In the genomic region with DNA sequence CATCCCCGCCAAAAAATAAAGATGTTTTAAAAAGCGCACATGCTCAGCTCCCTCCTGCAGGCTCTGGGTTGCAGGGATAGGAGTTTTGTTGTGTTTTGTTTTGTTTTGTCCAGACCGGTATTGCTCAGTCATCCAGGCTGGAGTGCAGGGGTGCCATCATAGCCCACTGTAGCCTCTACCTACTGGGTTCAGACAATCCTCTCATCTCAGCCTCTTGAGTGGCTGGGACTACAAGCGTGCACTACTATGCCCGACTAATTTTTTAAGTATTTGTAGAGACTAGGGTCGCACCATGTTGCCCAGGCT, we compare ENCODE assay signal across 8 cellular contexts. TPM values are rescaled to one million over a fixed set of nuclear protein-coding genes. Genes with fewer than 3 reads are reported as not detected.
DNase-seq lines count a peak whose midpoint lies in the region; ATAC-seq and TF ChIP-seq lines count a peak whose summit lies in the region.

No MANE protein-coding gene starts in this region.

- 18% methylated on average over 6 of the region's 6 CpGs for WGBS in liver
- 22% methylated on average over 6 of the region's 6 CpGs; no CpG with 5 or more reads in 1 of the 2 donors for WGBS in transverse colon (ENCODE audit: low coverage in 1 of 2), 2 donors

- CTCF ChIA-PET in activated naive CD4-positive, alpha-beta T cell treated with anti-CD3 and anti-CD28 coated beads, Interleukin-2, amount 10 ng/mL, durations not matched to agents 7 days and 5 days (lab: Charles Lee), result interaction anchor here (1.2 to 1.7 kb wide), 7 partner anchors 10 to 145 kb away, joined by 3 to 7 read pairs (median 3); no protein-coding TSS in a partner anchor

- peaks cover 27% of the 10 kb centered on the region for H3K4me1 Mint-ChIP-seq in activated naive CD4-positive, alpha-beta T cell treated with anti-CD3 and anti-CD28 coated beads, Interleukin-2, amount 10 ng/mL, durations not matched to agents 7 days and 5 days
- peaks cover 21% of the 10 kb centered on the region for H3K4me1 Mint-ChIP-seq in activated T-helper 2 cell treated with anti-CD3 and anti-CD28 coated beads, Interferon-gamma antibody, Interleukin-2, Interleukin-4, amounts not matched to agents 10 μg/mL and 5 μg/mL and 100 μg/mL, durations not matched to agents 14 hours and 24 hours and 36 hours (ENCODE audit: low read depth)

- TF ChIP-seq EP300 in transverse colon (IDR thresholded peaks at IDR 0.05; ENCODE audit: low read depth), result no peak

- H3K27me3 ChIP-seq in liver (ENCODE audit: control insufficient read depth in 4 of 4, insufficient read depth in 4 of 4, low read length in 3 of 4), result no peaks in the 10 kb centered on the region
- no peaks in the 10 kb centered on the region for H3K27me3 ChIP-seq in transverse colon

- H3K27ac Mint-ChIP-seq in activated naive CD4-positive, alpha-beta T cell treated with anti-CD3 and anti-CD28 coated beads, Interleukin-2, amount 10 ng/mL, durations not matched to agents 7 days and 5 days, result peak overlapping the region; percentile 95
- peak overlapping the region; percentile 94 for H3K27ac Mint-ChIP-seq in activated T-helper 2 cell treated with anti-CD3 and anti-CD28 coated beads, Interferon-gamma antibody, Interleukin-2, Interleukin-4, amounts not matched to agents 10 μg/mL and 5 μg/mL and 100 μg/mL, durations not matched to agents 14 hours and 24 hours and 36 hours

- peaks cover 8% of the 10 kb centered on the region for H3K27me3 Mint-ChIP-seq in activated naive CD4-positive, alpha-beta T cell treated with anti-CD3 and anti-CD28 coated beads, Interleukin-2, amount 10 ng/mL, durations not matched to agents 7 days and 5 days
- H3K27me3 Mint-ChIP-seq in activated T-helper 2 cell treated with anti-CD3 and anti-CD28 coated beads, Interferon-gamma antibody, Interleukin-2, Interleukin-4, amounts not matched to agents 10 μg/mL and 5 μg/mL and 100 μg/mL, durations not matched to agents 14 hours and 24 hours and 36 hours (ENCODE audit: low read depth), result no peaks in the 10 kb centered on the region

- no peak overlapping the region for H3K27ac ChIP-seq in liver (ENCODE audit: low read depth in 1 of 2, low read length in 2 of 2)
- peak overlapping the region; percentile 92 to 96 (median 94) for H3K27ac ChIP-seq in transverse colon

- TF ChIP-seq RAD21 in liver (IDR thresholded peaks at IDR 0.05), result no peak

- TF ChIP-seq POLR2A in transverse colon (IDR thresholded peaks at IDR 0.05), result no peak

- H3K36me3 ChIP-seq in liver (ENCODE audit: control insufficient read depth in 4 of 4, insufficient read depth in 3 of 4, low read depth in 1 of 4, low read length in 3 of 4) (no peaks in the 10 kb centered on the region), transverse colon (no peaks in the 10 kb centered on the region)

- ATAC-seq in GM19328 (IDR thresholded peaks at IDR 0.05; ENCODE audit: unreplicated experiment), result no peak

- H3K4me1 ChIP-seq in liver (ENCODE audit: control insufficient read depth in 4 of 4, insufficient read depth in 4 of 4, low read length in 3 of 4) (peaks cover 5 to 13% (median 9%) of the 10 kb centered on the region in 4 donors), transverse colon (peaks cover 0 to 13% (median 5%) of the 10 kb centered on the region in 4 donors)

- no peaks in the 10 kb centered on the region for H3K36me3 Mint-ChIP-seq in activated naive CD4-positive, alpha-beta T cell treated with anti-CD3 and anti-CD28 coated beads, Interleukin-2, amount 10 ng/mL, durations not matched to agents 7 days and 5 days
- H3K36me3 Mint-ChIP-seq in activated T-helper 2 cell treated with anti-CD3 and anti-CD28 coated beads, Interferon-gamma antibody, Interleukin-2, Interleukin-4, amounts not matched to agents 10 μg/mL and 5 μg/mL and 100 μg/mL, durations not matched to agents 14 hours and 24 hours and 36 hours (ENCODE audit: low read depth), result no peaks in the 10 kb centered on the region

- no peak overlapping the region for H3K9ac ChIP-seq in liver (ENCODE audit: low read depth in 1 of 2, low read length in 2 of 2)

- in situ Hi-C loops in transverse colon (cut with MboI; ENCODE audit: low pct_ligation_motif_present in 1 of 4, low pct_unique_long_range_greater_than_20kb in 1 of 4, low sequenced_read_pairs in 3 of 4), result loop anchor here in 1 of 4 donors (25.0 kb wide), 1 partner anchor 662 kb away; no protein-coding TSS in a partner anchor

- intact Hi-C loops in activated T-helper 2 cell treated with anti-CD3 and anti-CD28 coated beads, Interferon-gamma antibody, Interleukin-2, Interleukin-4, amounts not matched to agents 10 μg/mL and 5 μg/mL and 100 μg/mL, durations not matched to agents 14 hours and 24 hours and 36 hours (cut with micrococcal nuclease), result no loop called here
- intact Hi-C loops in transverse colon (cut with DNase I; ENCODE audit: low total_unique reads), result no loop called here

- no peak for DNase-seq in activated naive CD4-positive, alpha-beta T cell treated with anti-CD3 and anti-CD28 coated beads, Interleukin-2, amount 10 ng/mL, durations not matched to agents 7 days and 5 days
- no peak for DNase-seq in activated naive CD4-positive, alpha-beta T cell treated with Interleukin-2 at 50 U/mL for 16 hours
- DNase-seq in activated T-helper 2 cell treated with anti-CD3 and anti-CD28 coated beads, Interferon-gamma antibody, Interleukin-2, Interleukin-4, amounts not matched to agents 10 μg/mL and 5 μg/mL and 100 μg/mL, durations not matched to agents 14 hours and 24 hours and 36 hours (ENCODE audit: low spot score), result no peak
- DNase-seq in transverse colon, result no peak
- DNase-seq in MV-4-11 (lab: John Stamatoyannopoulos, UW), result no peak
- DNase-seq in NCI-H69 (lab: John Stamatoyannopoulos, UW), result no peak

- H3K9me3 Mint-ChIP-seq in activated naive CD4-positive, alpha-beta T cell treated with anti-CD3 and anti-CD28 coated beads, Interleukin-2, amount 10 ng/mL, durations not matched to agents 7 days and 5 days, result no peaks in the 10 kb centered on the region
- H3K9me3 Mint-ChIP-seq in activated T-helper 2 cell treated with anti-CD3 and anti-CD28 coated beads, Interferon-gamma antibody, Interleukin-2, Interleukin-4, amounts not matched to agents 10 μg/mL and 5 μg/mL and 100 μg/mL, durations not matched to agents 14 hours and 24 hours and 36 hours, result peaks cover 11% of the 10 kb centered on the region

- H3K9me3 ChIP-seq in liver (ENCODE audit: control insufficient read depth in 4 of 4, low read length in 3 of 4) (no peaks in the 10 kb centered on the region), transverse colon (no peaks in the 10 kb centered on the region)

- TF ChIP-seq CTCF in liver (IDR thresholded peaks at IDR 0.05; ENCODE audit: low read depth, low read length, missing input control) (no peak), transverse colon (IDR thresholded peaks at IDR 0.05) (no peak)

- H3K4me3 ChIP-seq in liver (ENCODE audit: low read depth in 1 of 3, low read length in 3 of 3), result peak overlapping the region; percentile 78 to 82 (median 79)
- peak overlapping the region; percentile 62 to 91 (median 84) for H3K4me3 ChIP-seq in transverse colon

- peak overlapping the region; percentile 87 for H3K4me3 Mint-ChIP-seq in activated naive CD4-positive, alpha-beta T cell treated with anti-CD3 and anti-CD28 coated beads, Interleukin-2, amount 10 ng/mL, durations not matched to agents 7 days and 5 days
- H3K4me3 Mint-ChIP-seq in activated T-helper 2 cell treated with anti-CD3 and anti-CD28 coated beads, Interferon-gamma antibody, Interleukin-2, Interleukin-4, amounts not matched to agents 10 μg/mL and 5 μg/mL and 100 μg/mL, durations not matched to agents 14 hours and 24 hours and 36 hours (ENCODE audit: low read depth), result peak overlapping the region; percentile 90

TF ChIP-seq in liver, 16 proteins besides CTCF, POLR2A, EP300 and RAD21:
- TF ChIP-seq, protein P1, sequence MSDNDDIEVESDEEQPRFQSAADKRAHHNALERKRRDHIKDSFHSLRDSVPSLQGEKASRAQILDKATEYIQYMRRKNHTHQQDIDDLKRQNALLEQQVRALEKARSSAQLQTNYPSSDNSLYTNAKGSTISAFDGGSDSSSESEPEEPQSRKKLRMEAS (IDR thresholded peaks at IDR 0.05), result no peak
- TF ChIP-seq REST (IDR thresholded peaks at IDR 0.05), result no peak
- TF ChIP-seq FOXA1 (IDR thresholded peaks at IDR 0.05), result no peak
- no peak for TF ChIP-seq GABPA (IDR thresholded peaks at IDR 0.05 in 1 of 2, conservative IDR thresholded peaks at IDR 0.05 in 1 of 2)
- no peak for TF ChIP-seq NR2F2 (IDR thresholded peaks at IDR 0.05)
- TF ChIP-seq RXRA (IDR thresholded peaks at IDR 0.05), result no peak

RNA-seq across cellular contexts. Expression of gene WWOX, which starts 0.7 kb away (rescaled TPM):
- total RNA-seq in activated T-helper 2 cell treated with anti-CD3 and anti-CD28 coated beads, Interferon-gamma antibody, Interleukin-2, Interleukin-4, amounts not matched to agents 10 μg/mL and 5 μg/mL and 100 μg/mL, durations not matched to agents 14 hours and 24 hours and 36 hours, result 15.7 and 19.0 TPM in 2 replicates
- 10 to 100 TPM; 17.5 to 46.0 TPM for total RNA-seq in liver
- polyA plus RNA-seq in liver, result 10 to 100 TPM in 1 of 2 donors, 1 to 10 TPM in 1; 9.8 to 13.1 TPM
- total RNA-seq in transverse colon, result 10 to 100 TPM; 11.2 to 53.8 (median 24.8) TPM

Comparison
In these comparisons a context has a peak if more than half of its experiments do, and no peak if none do; other contexts are left out.
1. H3K27ac ChIP-seq: peak in transverse colon (4 of 4); none in liver (0 of 2).